Comparison of ENCODE assay signal across 1 cellular context in genomic region chr5:14915291-14915976, GRCh38.
TF ChIP-seq lines count a peak whose summit lies in the region.

No MANE protein-coding gene starts in this region.

TF ChIP-seq in GM23338, 12 proteins besides CTCF, POLR2A, EP300 and RAD21:
- TF ChIP-seq ZNF114 (CRISPR knock-in tag; IDR thresholded peaks at IDR 0.05) = no peak
- TF ChIP-seq ETS1 (IDR thresholded peaks at IDR 0.05) = no peak
- TF ChIP-seq STAT1 (IDR thresholded peaks at IDR 0.05; ENCODE audit: unreplicated experiment) = no peak
- TF ChIP-seq EZH2 (IDR thresholded peaks at IDR 0.05; ENCODE audit: low read depth, unreplicated experiment) = no peak
- no peak for TF ChIP-seq JUNB (IDR thresholded peaks at IDR 0.05; ENCODE audit: unreplicated experiment)
- no peak for TF ChIP-seq ZNF462 (CRISPR knock-in tag; IDR thresholded peaks at IDR 0.05)
- TF ChIP-seq POLR2AphosphoS5 (IDR thresholded peaks at IDR 0.05; ENCODE audit: low read depth) = no peak
- no peak for TF ChIP-seq ZNF331 (CRISPR knock-in tag; IDR thresholded peaks at IDR 0.05; ENCODE audit: low read depth)
- no peak for TF ChIP-seq NANOG (IDR thresholded peaks at IDR 0.05; ENCODE audit: borderline replicate concordance)
- no peak for TF ChIP-seq EZH2phosphoT487 (IDR thresholded peaks at IDR 0.05; ENCODE audit: unreplicated experiment)
- TF ChIP-seq CREB1 (CRISPR knock-in tag; IDR thresholded peaks at IDR 0.05; ENCODE audit: low read depth) = no peak
- no peak for TF ChIP-seq REST (IDR thresholded peaks at IDR 0.05; ENCODE audit: unreplicated experiment)
